In the genomic region with DNA sequence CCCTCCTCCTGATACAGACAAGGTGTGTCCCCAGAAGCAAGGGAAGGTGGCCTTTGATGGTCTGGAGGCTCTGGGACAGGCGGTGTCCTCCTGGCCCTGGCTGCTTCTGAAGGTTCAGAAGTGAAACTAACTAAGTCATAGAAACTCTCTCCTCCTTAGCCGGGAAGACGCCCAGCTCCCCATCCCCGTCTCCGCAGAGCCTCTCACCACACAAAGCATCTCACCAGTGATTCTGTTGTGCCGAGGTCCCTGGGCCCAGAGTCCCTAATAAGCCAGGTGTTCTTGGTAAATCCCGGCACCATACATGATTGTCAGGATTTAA, we compare ENCODE assay signal across 12 cellular contexts. TPM values are rescaled to one million over a fixed set of nuclear protein-coding genes. Genes with fewer than 3 reads are reported as not detected.
A peak's percentile ranks its signal among the peaks of the same experiment; 100 is the strongest.
DNase-seq lines count a peak whose midpoint lies in the region; ATAC-seq and TF ChIP-seq lines count a peak whose summit lies in the region.
"Had no signal": no experiment of that assay in that cellular context is flagged by ENCODE, and none has a peak within 500 bp of the region (broad histone marks: within the 10 kb centered on the region; RNA-seq: fewer than 3 reads in every experiment).

No MANE protein-coding gene starts in this region.

- DNase-seq in activated CD8-positive, alpha-beta T cell treated with anti-CD3 and anti-CD28 coated beads for 36 hours, result no peak
- no peak for DNase-seq in central memory CD4-positive, alpha-beta T cell
- no peak for DNase-seq in NCI-H748 (lab: John Stamatoyannopoulos, UW; ENCODE audit: unreplicated experiment)
- no peak for DNase-seq in NCI-H1105 treated with DMSO at 0.1 percent for 48 hours (lab: John Stamatoyannopoulos, UW)
- DNase-seq: NCI-H2029 had no signal

- H3K27me3 ChIP-seq in BLaER1 (no peaks in the 10 kb centered on the region), mononuclear cell (ENCODE audit: insufficient read depth, low read length) (no peaks in the 10 kb centered on the region)
- H3K27me3 ChIP-seq: esophagus muscularis mucosa had no signal

- no peak for TF ChIP-seq CTCF in activated CD8-positive, alpha-beta T cell treated with anti-CD3 and anti-CD28 coated beads for 36 hours (IDR thresholded peaks at IDR 0.05)

- H3K4me1 ChIP-seq in BLaER1 (peaks cover 39% of the 10 kb centered on the region), mononuclear cell (ENCODE audit: insufficient read depth, low read length) (peaks cover 41% of the 10 kb centered on the region)

- H3K27ac ChIP-seq in BLaER1, result peak overlapping the region; percentile 57; the same call in 1 of the 2 replicates
- H3K27ac ChIP-seq: C4-2B, esophagus muscularis mucosa had no signal

- intact Hi-C loops in activated CD8-positive, alpha-beta T cell treated with anti-CD3 and anti-CD28 coated beads for 36 hours (cut with micrococcal nuclease), result loop anchor here (10.0 kb wide), 1 partner anchor 105 kb away; the partner anchor contains the start of gene VPS26A

- H3K9me3 ChIP-seq in BLaER1 (no peaks in the 10 kb centered on the region), mononuclear cell (ENCODE audit: low read depth, low read length) (no peaks in the 10 kb centered on the region)
- H3K9me3 ChIP-seq: esophagus muscularis mucosa had no signal

- H4K20me1 ChIP-seq in BLaER1, result no peaks in the 10 kb centered on the region

- POLR2A ChIA-PET in activated CD8-positive, alpha-beta T cell treated with anti-CD3 and anti-CD28 coated beads for 36 hours (lab: Charles Lee), result interaction anchor here (0.6 to 2.0 kb wide), 5 partner anchors 17 to 273 kb away, joined by 3 to 6 read pairs (median 4); partner anchors contain the start of genes DDX21 and SRGN

- H3K4me3 ChIP-seq in BLaER1 (0 out of 2 replicates have a peak overlapping the region, but pooled peaks have one; percentile 20), mononuclear cell (ENCODE audit: low read length) (peak overlapping the region; percentile 18)

- CTCF ChIA-PET in activated CD8-positive, alpha-beta T cell treated with anti-CD3 and anti-CD28 coated beads for 36 hours (lab: Charles Lee), result interaction anchor here (1.1 to 3.2 kb wide), 7 partner anchors 8 to 225 kb away, joined by 3 to 12 read pairs (median 5); no protein-coding TSS in a partner anchor

- H3K9ac ChIP-seq in BLaER1, result 0 out of 2 replicates have a peak overlapping the region, but pooled peaks have one; percentile 36

- peak; percentile 39 for TF ChIP-seq POLR2A in GM19099 (IDR thresholded peaks at IDR 0.05; ENCODE audit: extremely low read depth, insufficient read length, low read depth)

- H3K9me3 Mint-ChIP-seq in activated CD8-positive, alpha-beta T cell treated with anti-CD3 and anti-CD28 coated beads for 36 hours, result no peaks in the 10 kb centered on the region

- H3K36me3 Mint-ChIP-seq in activated CD8-positive, alpha-beta T cell treated with anti-CD3 and anti-CD28 coated beads for 36 hours (ENCODE audit: low read depth), result no peaks in the 10 kb centered on the region

- peak overlapping the region; percentile 94 for H3K4me2 ChIP-seq in BLaER1

- no peak for ATAC-seq in activated CD8-positive, alpha-beta T cell treated with anti-CD3 and anti-CD28 coated beads for 36 hours
- no peak for ATAC-seq in GM19463 (IDR thresholded peaks at IDR 0.05; ENCODE audit: unreplicated experiment)
- ATAC-seq: Panc1 had no signal

- H3K27me3 Mint-ChIP-seq in activated CD8-positive, alpha-beta T cell treated with anti-CD3 and anti-CD28 coated beads for 36 hours, result no peaks in the 10 kb centered on the region

- H3K36me3 ChIP-seq in BLaER1, result no peaks in the 10 kb centered on the region
- H3K36me3 ChIP-seq: esophagus muscularis mucosa had no signal

- H3K4me1 Mint-ChIP-seq in activated CD8-positive, alpha-beta T cell treated with anti-CD3 and anti-CD28 coated beads for 36 hours (ENCODE audit: low read depth), result peaks cover 53% of the 10 kb centered on the region

- peak overlapping the region; percentile 71 for H3K4me3 Mint-ChIP-seq in activated CD8-positive, alpha-beta T cell treated with anti-CD3 and anti-CD28 coated beads for 36 hours

- peak overlapping the region; percentile 92 for H3K27ac Mint-ChIP-seq in activated CD8-positive, alpha-beta T cell treated with anti-CD3 and anti-CD28 coated beads for 36 hours

RNA-seq across cellular contexts. Expression of gene HKDC1, which starts 9.4 kb away (rescaled TPM):
- total RNA-seq in activated CD8-positive, alpha-beta T cell treated with anti-CD3 and anti-CD28 coated beads for 36 hours, result under 1 TPM in 1 of 2 experiments, not detected in 1; 0.40 TPM
- 1.0 TPM for total RNA-seq in mononuclear cell

RNA-seq across cellular contexts. Expression of gene HK1, which starts 48.8 kb away (rescaled TPM):
- 100 to 1,000 TPM; 314 to 325 TPM for total RNA-seq in activated CD8-positive, alpha-beta T cell treated with anti-CD3 and anti-CD28 coated beads for 36 hours
- total RNA-seq in mononuclear cell, result 35.6 TPM

RNA-seq across cellular contexts. Expression of gene SUPV3L1, which starts 49.5 kb away (rescaled TPM):
- total RNA-seq in activated CD8-positive, alpha-beta T cell treated with anti-CD3 and anti-CD28 coated beads for 36 hours, result 10 to 100 TPM; 37.6 to 42.7 TPM
- total RNA-seq in mononuclear cell, result 35.1 TPM
